Comparison of ENCODE assay signal across 2 cellular contexts in the genomic region with DNA sequence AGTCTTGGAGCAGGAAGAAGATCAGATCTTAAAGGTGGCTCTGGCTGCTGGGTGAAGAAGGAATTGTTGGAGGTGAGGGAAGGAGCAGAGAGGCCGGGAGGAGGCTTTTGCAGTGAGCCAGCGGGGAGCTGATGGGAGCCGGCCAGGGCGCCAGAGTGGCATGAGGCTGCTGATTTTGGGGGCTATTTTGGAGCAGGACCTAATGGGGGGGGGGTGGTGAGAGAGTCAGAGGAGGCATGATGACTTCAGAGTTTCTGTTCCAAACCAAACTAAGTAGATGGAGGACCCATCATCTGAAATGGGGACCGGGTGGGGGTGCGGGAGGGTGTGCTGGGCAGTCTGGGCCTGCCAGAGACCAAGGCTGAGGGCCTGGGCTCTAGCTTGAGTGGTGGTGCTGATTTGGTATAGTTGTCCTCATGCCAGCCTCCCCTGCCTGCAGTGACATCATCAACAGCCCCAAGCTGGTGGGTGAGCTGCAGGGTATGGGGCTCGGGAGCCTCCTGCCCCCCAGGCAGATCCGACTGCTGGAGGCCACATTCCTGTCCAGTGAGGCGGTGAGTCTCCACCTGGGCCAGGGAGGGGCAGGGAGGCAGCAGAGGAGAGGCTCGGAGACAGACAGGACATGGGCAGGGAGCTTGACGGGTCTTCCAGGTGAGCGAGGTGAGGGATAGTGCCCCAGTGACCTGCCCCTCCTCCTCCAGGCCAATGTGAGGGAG.
TF ChIP-seq lines count a peak whose summit lies in the region.

No MANE protein-coding gene starts in this region.

TF ChIP-seq in IMR-90, 13 proteins besides CTCF, POLR2A, EP300 and RAD21:
- TF ChIP-seq RCOR1 (IDR thresholded peaks at IDR 0.05; ENCODE audit: insufficient replicate concordance, low read length) (no peak), BHLHE40 (IDR thresholded peaks at IDR 0.05; ENCODE audit: low read depth, low read length) (no peak), NFE2L2 (IDR thresholded peaks at IDR 0.05; ENCODE audit: low read depth, low read length) (no peak), CEBPB (IDR thresholded peaks at IDR 0.05; ENCODE audit: low read depth, low read length) (no peak), FOS (IDR thresholded peaks at IDR 0.05; ENCODE audit: low read depth, low read length) (no peak)

TF ChIP-seq in K562, 482 proteins besides CTCF, POLR2A, EP300 and RAD21:
- 0 out of 2 replicates have a peak, but pooled peaks have one; percentile 25 for TF ChIP-seq RBFOX2 (IDR thresholded peaks at IDR 0.05; ENCODE audit: low read depth, low read length)
- no peak for TF ChIP-seq KDM2B (CRISPR knock-in tag; IDR thresholded peaks at IDR 0.05)
- TF ChIP-seq CCNT2 (IDR thresholded peaks at IDR 0.05; ENCODE audit: borderline replicate concordance, extremely low read depth, insufficient read length, low read depth, low read length), result peak; percentile 9
